8 cellular contexts compared by ENCODE assay signal in genomic region chr9:13279284-13280162, GRCh38. TPM values are rescaled to one million over a fixed set of nuclear protein-coding genes. Genes with fewer than 3 reads are reported as not detected.
A peak's percentile ranks its signal among the peaks of the same experiment; 100 is the strongest.
DNase-seq lines count a peak whose midpoint lies in the region; ATAC-seq and TF ChIP-seq lines count a peak whose summit lies in the region.

MPDZ (minus strand) TSS chr9:13279692; CDS start chr9:13250315, 29,377 bp downstream.

- peak; percentile 92 for ATAC-seq in Right ventricle myocardium superior (ENCODE audit: poor library complexity)
- no peak for ATAC-seq in HG03025 (IDR thresholded peaks at IDR 0.05; ENCODE audit: low FRiP score, unreplicated experiment)
- ATAC-seq in HG03521 (IDR thresholded peaks at IDR 0.05; ENCODE audit: unreplicated experiment): no peak

- no peak for TF ChIP-seq CTCF in osteocyte (IDR thresholded peaks at IDR 0.05)

- peak within 1 kb of the TSS; percentile 92 for H3K27ac Mint-ChIP-seq in osteocyte (ENCODE audit: unreplicated experiment)

- H3K4me3 ChIP-seq in MG63 (peak within 1 kb of the TSS; percentile 60), adipocyte (ENCODE audit: low read length) (peak within 1 kb of the TSS; percentile 89)

- peaks cover 1% of the 10 kb centered on the region for H3K36me3 Mint-ChIP-seq in osteocyte (ENCODE audit: unreplicated experiment)

- peak within 1 kb of the TSS; percentile 97 for H3K4me3 Mint-ChIP-seq in osteocyte (ENCODE audit: unreplicated experiment)

- no peaks in the 10 kb centered on the region for H3K27me3 Mint-ChIP-seq in osteocyte (ENCODE audit: unreplicated experiment)

- peaks cover 56% of the 10 kb centered on the region for H3K4me1 Mint-ChIP-seq in osteocyte (ENCODE audit: unreplicated experiment)

- H3K36me3 ChIP-seq in MG63 (peaks cover 3% of the 10 kb centered on the region; the same call in 1 of the 2 replicates), adipocyte (ENCODE audit: control insufficient read depth, insufficient read depth, low read length, severe bottlenecking) (no peaks in the 10 kb centered on the region)

- H3K9me3 Mint-ChIP-seq in osteocyte (ENCODE audit: unreplicated experiment): peaks cover 6% of the 10 kb centered on the region

- peaks cover 44% of the 10 kb centered on the region for H3K4me1 ChIP-seq in adipocyte (ENCODE audit: control insufficient read depth, insufficient read depth, low read length)

- H3K9me3 ChIP-seq in MG63 (peaks cover 7% of the 10 kb centered on the region; the same call in 1 of the 2 replicates), adipocyte (ENCODE audit: control insufficient read depth, low read length) (no peaks in the 10 kb centered on the region)

- H3K9ac ChIP-seq in adipocyte (ENCODE audit: low read length): peak within 1 kb of the TSS; percentile 89

- peak; percentile 94 for DNase-seq in AG20443 (ENCODE audit: low spot score)
- peak; percentile 96 for DNase-seq in MG63
- DNase-seq in adipocyte (ENCODE audit: low read depth): peak; percentile 87
- peak; percentile 82 for DNase-seq in Right ventricle myocardium superior
- DNase-seq in osteocyte (ENCODE audit: extremely low spot score, unreplicated experiment): peak; percentile 91
- no peak for DNase-seq in foreskin melanocyte

- intact Hi-C loops in Right ventricle myocardium superior (cut with DNase I): no loop called here

- H3K27me3 ChIP-seq in MG63 (no peaks in the 10 kb centered on the region), adipocyte (replicated peaks; ENCODE audit: control insufficient read depth, insufficient read depth, low read length) (no peaks in the 10 kb centered on the region)

RNA-seq across cellular contexts. Expression of gene MPDZ, which starts in this region (rescaled TPM):
- 71.9 and 74.1 TPM in 2 replicates for total RNA-seq in MG63 (2014; rRNA removed; shearing (Covaris generic); ENCODE audit: low replicate concordance)
- total RNA-seq in Right ventricle myocardium superior: 64.3 TPM
- 51.9 and 56.1 TPM in 2 replicates for total RNA-seq in osteocyte
